In genomic region chr2:46299365-46300263, GRCh38 we compare ENCODE assay signal across 8 cellular contexts. TPM values are rescaled to one million over a fixed set of nuclear protein-coding genes. Genes with fewer than 3 reads are reported as not detected.
DNase-seq lines count a peak whose midpoint lies in the region; ATAC-seq and TF ChIP-seq lines count a peak whose summit lies in the region.

No MANE protein-coding gene starts in this region.

- H3K4me2 ChIP-seq in Loucy (ENCODE audit: low read depth, low read length, poor library complexity, severe bottlenecking) = peak overlapping the region; percentile 98
- H3K4me2 ChIP-seq in neuronal stem cell (ENCODE audit: insufficient read depth, low read length, poor library complexity, severe bottlenecking) = peak overlapping the region; percentile 99

- no peak overlapping the region for H3K18ac ChIP-seq in neuronal stem cell (ENCODE audit: low read length)

- no peak overlapping the region for H3K23ac ChIP-seq in neuronal stem cell (ENCODE audit: low read depth, low read length, poor library complexity)

- TF ChIP-seq CTCF in Loucy (conservative IDR thresholded peaks at IDR 0.05; ENCODE audit: low read length) (peak; percentile 14; the same call in 1 of the 2 replicates), glutamatergic neuron (IDR thresholded peaks at IDR 0.05; ENCODE audit: partially characterized antibody, unreplicated experiment) (no peak)

- H3K36me3 Mint-ChIP-seq in activated T-helper 2 cell treated with anti-CD3 and anti-CD28 coated beads, Interferon-gamma antibody, Interleukin-2, Interleukin-4, amounts not matched to agents 10 μg/mL and 5 μg/mL and 100 μg/mL, durations not matched to agents 14 hours and 24 hours and 36 hours (ENCODE audit: low read depth) = peaks cover 16% of the 10 kb centered on the region
- no peaks in the 10 kb centered on the region for H3K36me3 Mint-ChIP-seq in glutamatergic neuron (ENCODE audit: unreplicated experiment)

- H3F3A ChIP-seq in Loucy (ENCODE audit: low read depth) = 0 out of 2 replicates have a peak, but pooled peaks cover 2% of the 10 kb centered on the region

- H3K36me3 ChIP-seq in Loucy (ENCODE audit: insufficient read depth, low read length) (no peaks in the 10 kb centered on the region), neuronal stem cell (replicated peaks in 1 of 2; ENCODE audit: control insufficient read depth in 2 of 2, insufficient read depth in 2 of 2, low read length in 2 of 2) (no peaks in the 10 kb centered on the region)

- H3K4me3 ChIP-seq in Loucy (ENCODE audit: low read length, poor library complexity, severe bottlenecking) (peak overlapping the region; percentile 78), neuronal stem cell (ENCODE audit: low read length in 2 of 2) (no peak overlapping the region)

- H3K27ac ChIP-seq in neuronal stem cell (replicated peaks; ENCODE audit: low read length) = no peak overlapping the region

- H3K79me1 ChIP-seq in neuronal stem cell (ENCODE audit: low read depth, low read length) = no peaks in the 10 kb centered on the region

- H3K4me3 Mint-ChIP-seq in activated T-helper 2 cell treated with anti-CD3 and anti-CD28 coated beads, Interferon-gamma antibody, Interleukin-2, Interleukin-4, amounts not matched to agents 10 μg/mL and 5 μg/mL and 100 μg/mL, durations not matched to agents 14 hours and 24 hours and 36 hours (ENCODE audit: low read depth) = peak overlapping the region; percentile 89
- H3K4me3 Mint-ChIP-seq in glutamatergic neuron (ENCODE audit: unreplicated experiment) = peak overlapping the region; percentile 81

- H2BK12ac ChIP-seq in neuronal stem cell (ENCODE audit: low read length) = no peak overlapping the region

- H2BK120ac ChIP-seq in neuronal stem cell (ENCODE audit: low read depth, low read length) = no peak overlapping the region

- peaks cover 9% of the 10 kb centered on the region for H4K20me1 ChIP-seq in Loucy (ENCODE audit: insufficient read depth, low read length, poor library complexity, severe bottlenecking)

- H3K9me2 ChIP-seq in Loucy (replicated peaks; ENCODE audit: low read depth, low read length) = no peaks in the 10 kb centered on the region

- no peak overlapping the region for H4K8ac ChIP-seq in neuronal stem cell (ENCODE audit: low read depth, low read length)

- DNase-seq in DMS 273 (lab: John Stamatoyannopoulos, UW; ENCODE audit: unreplicated experiment) (peak; percentile 77), glutamatergic neuron (peak; percentile 45), neuronal stem cell (ENCODE audit: low spot score) (peak; percentile 41), NCI-H128 (lab: John Stamatoyannopoulos, UW; ENCODE audit: unreplicated experiment) (no peak), NCI-H146 (lab: John Stamatoyannopoulos, UW) (no peak)
- no peak for DNase-seq in activated T-helper 2 cell treated with anti-CD3 and anti-CD28 coated beads, Interferon-gamma antibody, Interleukin-2, Interleukin-4, amounts not matched to agents 10 μg/mL and 5 μg/mL and 100 μg/mL, durations not matched to agents 14 hours and 24 hours and 36 hours (ENCODE audit: low spot score)

- no peak overlapping the region for H3K27ac Mint-ChIP-seq in activated T-helper 2 cell treated with anti-CD3 and anti-CD28 coated beads, Interferon-gamma antibody, Interleukin-2, Interleukin-4, amounts not matched to agents 10 μg/mL and 5 μg/mL and 100 μg/mL, durations not matched to agents 14 hours and 24 hours and 36 hours
- no peak overlapping the region for H3K27ac Mint-ChIP-seq in glutamatergic neuron (ENCODE audit: unreplicated experiment)

- H3K14ac ChIP-seq in neuronal stem cell (ENCODE audit: low read length) = no peak overlapping the region

- intact Hi-C loops in activated T-helper 2 cell treated with anti-CD3 and anti-CD28 coated beads, Interferon-gamma antibody, Interleukin-2, Interleukin-4, amounts not matched to agents 10 μg/mL and 5 μg/mL and 100 μg/mL, durations not matched to agents 14 hours and 24 hours and 36 hours (cut with micrococcal nuclease) = loop anchor here (5.0 kb wide), 3 partner anchors 62 to 282 kb away; no protein-coding TSS in a partner anchor

- peaks cover 59% of the 10 kb centered on the region for H3K79me2 ChIP-seq in Loucy (ENCODE audit: insufficient read depth, low read length)

- H2BK5ac ChIP-seq in neuronal stem cell (ENCODE audit: low read length) = no peak overlapping the region

- H3K9me3 Mint-ChIP-seq in activated T-helper 2 cell treated with anti-CD3 and anti-CD28 coated beads, Interferon-gamma antibody, Interleukin-2, Interleukin-4, amounts not matched to agents 10 μg/mL and 5 μg/mL and 100 μg/mL, durations not matched to agents 14 hours and 24 hours and 36 hours = peaks cover under 1% of the 10 kb centered on the region
- peaks cover 3% of the 10 kb centered on the region for H3K9me3 Mint-ChIP-seq in glutamatergic neuron (ENCODE audit: unreplicated experiment)

- no peak overlapping the region for H2AK5ac ChIP-seq in neuronal stem cell (ENCODE audit: low read depth, low read length)

- peaks cover 60% of the 10 kb centered on the region for H3K4me1 ChIP-seq in Loucy (ENCODE audit: insufficient read depth, low read length, poor library complexity, severe bottlenecking)
- H3K4me1 ChIP-seq in neuronal stem cell (ENCODE audit: control insufficient read depth in 2 of 2, insufficient read depth in 1 of 2, low read depth in 1 of 2, low read length in 2 of 2) = peaks cover 8 to 16% of the 10 kb centered on the region in 2 donors

- peak overlapping the region; percentile 68 for H3K9ac ChIP-seq in Loucy (ENCODE audit: low read depth, low read length, poor library complexity, severe bottlenecking)
- no peak overlapping the region for H3K9ac ChIP-seq in neuronal stem cell (ENCODE audit: low read depth, low read length, poor library complexity)

- H2AFZ ChIP-seq in Loucy (ENCODE audit: low read length) (peak overlapping the region; percentile 72), neuronal stem cell (ENCODE audit: low read length) (peak overlapping the region; percentile 93)

- H4K91ac ChIP-seq in neuronal stem cell (ENCODE audit: low read depth, low read length, poor library complexity) = no peak overlapping the region

- no peak for ATAC-seq in HG03520 (IDR thresholded peaks at IDR 0.05; ENCODE audit: unreplicated experiment)

- no peak overlapping the region for H3K4ac ChIP-seq in neuronal stem cell (ENCODE audit: low read length)

- no peak overlapping the region for H2BK15ac ChIP-seq in neuronal stem cell (ENCODE audit: low read length)

- no CpG with 5 or more reads among the region's 40 CpGs for WGBS in neuronal stem cell (ENCODE audit: extremely low coverage in 2 of 2, insufficient read length in 2 of 2, insufficient replicate concordance in 1 of 2), 2 donors

- H3K27me3 Mint-ChIP-seq in activated T-helper 2 cell treated with anti-CD3 and anti-CD28 coated beads, Interferon-gamma antibody, Interleukin-2, Interleukin-4, amounts not matched to agents 10 μg/mL and 5 μg/mL and 100 μg/mL, durations not matched to agents 14 hours and 24 hours and 36 hours (ENCODE audit: low read depth) = peaks cover 59% of the 10 kb centered on the region
- H3K27me3 Mint-ChIP-seq in glutamatergic neuron (ENCODE audit: unreplicated experiment) = peaks cover 37% of the 10 kb centered on the region

- H3K4me1 Mint-ChIP-seq in activated T-helper 2 cell treated with anti-CD3 and anti-CD28 coated beads, Interferon-gamma antibody, Interleukin-2, Interleukin-4, amounts not matched to agents 10 μg/mL and 5 μg/mL and 100 μg/mL, durations not matched to agents 14 hours and 24 hours and 36 hours (ENCODE audit: low read depth) = peaks cover 37% of the 10 kb centered on the region
- peaks cover 9% of the 10 kb centered on the region for H3K4me1 Mint-ChIP-seq in glutamatergic neuron (ENCODE audit: low read depth, unreplicated experiment)

- H3K27me3 ChIP-seq in Loucy (ENCODE audit: insufficient read depth, low read length, poor library complexity, severe bottlenecking) (peaks cover 5% of the 10 kb centered on the region), neuronal stem cell (ENCODE audit: control insufficient read depth in 3 of 3, insufficient read depth in 3 of 3, low read depth in 1 of 3, low read length in 3 of 3) (peaks cover 21 to 87% (median 55%) of the 10 kb centered on the region in 3 experiments)

- no peaks in the 10 kb centered on the region for H3K9me3 ChIP-seq in Loucy (ENCODE audit: insufficient read depth, low read depth, low read length)
- H3K9me3 ChIP-seq in neuronal stem cell (replicated peaks in 1 of 2; ENCODE audit: control insufficient read depth in 2 of 2, insufficient read depth in 1 of 2, low read depth in 1 of 2, low read length in 2 of 2) = no peaks in the 10 kb centered on the region

RNA-seq across cellular contexts. Expression of gene EPAS1, which starts 2.4 kb away (rescaled TPM):
- total RNA-seq in activated T-helper 2 cell treated with anti-CD3 and anti-CD28 coated beads, Interferon-gamma antibody, Interleukin-2, Interleukin-4, amounts not matched to agents 10 μg/mL and 5 μg/mL and 100 μg/mL, durations not matched to agents 14 hours and 24 hours and 36 hours = 100.0 and 102 TPM in 2 replicates
- not detected for total RNA-seq in glutamatergic neuron (ENCODE audit: unreplicated experiment)
- 0.24 TPM for polyA plus RNA-seq in neuronal stem cell (2013, experiment 1 of 2)
- polyA plus RNA-seq in neuronal stem cell (2013, experiment 2 of 2) = 0.19 TPM

Comparison
In these comparisons a context has a peak if more than half of its experiments do, and no peak if none do; other contexts are left out.
1. DNase-seq: peak in DMS 273 (single experiment), glutamatergic neuron (single experiment) and neuronal stem cell (single experiment); none in activated T-helper 2 cell treated with anti-CD3 and anti-CD28 coated beads, Interferon-gamma antibody, Interleukin-2, Interleukin-4, amounts not matched to agents 10 μg/mL and 5 μg/mL and 100 μg/mL, durations not matched to agents 14 hours and 24 hours and 36 hours (single experiment), NCI-H128 (single experiment) and NCI-H146 (single experiment).
2. RNA of gene EPAS1, which starts 2.4 kb away (total RNA-seq): 100.0 to 102 TPM in activated T-helper 2 cell treated with anti-CD3 and anti-CD28 coated beads, Interferon-gamma antibody, Interleukin-2, Interleukin-4, amounts not matched to agents 10 μg/mL and 5 μg/mL and 100 μg/mL, durations not matched to agents 14 hours and 24 hours and 36 hours; not detected in glutamatergic neuron (single experiment); every median in the first group is over 10 times any median in the second.